ENCODE assay signal across 8 cellular contexts in the genomic region with DNA sequence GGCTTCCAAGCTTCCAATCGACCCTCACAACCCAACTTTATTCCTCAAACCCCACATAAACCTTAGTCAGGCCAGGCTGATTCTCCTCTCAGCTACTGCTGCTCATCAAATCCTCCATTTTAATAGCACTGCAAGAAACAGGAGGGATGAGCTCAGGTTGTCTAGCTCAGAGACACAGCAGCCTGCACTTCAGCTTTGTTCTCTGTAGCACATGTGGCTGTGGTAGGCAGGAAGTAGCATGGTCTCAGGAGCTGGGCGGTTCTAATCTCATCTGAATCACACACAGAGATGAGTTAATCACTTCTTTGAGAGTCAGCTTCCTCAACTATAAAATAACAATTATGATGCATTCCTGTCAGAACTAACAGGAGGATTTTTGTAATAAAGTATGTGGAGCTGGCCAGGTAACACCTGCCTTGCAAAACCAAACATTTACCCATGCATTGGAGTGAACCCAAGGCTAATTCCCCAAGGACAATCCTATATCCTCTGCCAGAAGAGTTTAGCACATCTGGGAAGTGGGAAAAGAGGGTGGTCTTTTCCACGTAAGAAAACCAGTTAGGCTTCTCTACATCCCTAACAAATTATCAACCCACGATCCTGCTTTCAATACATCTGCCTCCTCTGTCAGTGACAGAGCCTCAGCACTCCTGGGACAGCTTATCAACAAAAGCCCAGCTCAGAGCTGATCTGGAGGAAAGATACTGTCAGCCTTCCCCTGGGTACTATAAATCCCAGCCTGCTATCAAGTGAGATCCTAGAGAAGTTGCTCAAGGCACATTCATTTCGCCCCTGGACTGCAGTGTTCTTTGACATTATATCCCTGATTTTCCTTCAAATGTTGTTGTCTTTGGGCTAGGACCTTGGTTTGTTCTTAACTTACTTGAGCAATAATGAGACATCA. TPM values are rescaled to one million over a fixed set of nuclear protein-coding genes. Genes with fewer than 3 reads are reported as not detected.
A peak's percentile ranks its signal among the peaks of the same experiment; 100 is the strongest.
DNase-seq lines count a peak whose midpoint lies in the region; ATAC-seq and TF ChIP-seq lines count a peak whose summit lies in the region.

No MANE protein-coding gene starts in this region.

- H3K4me1 ChIP-seq in BLaER1 treated with 17β-estradiol and CSF1 and Interleukin-3, amounts not matched to agents 10 nM and 100 nM = peaks cover 10 to 17% (median 15%) of the 10 kb centered on the region in 10 experiments

- H3K4me3 ChIP-seq in BLaER1 treated with 17β-estradiol and CSF1 and Interleukin-3, amounts not matched to agents 10 nM and 100 nM = no peak overlapping the region
- no peak overlapping the region for H3K4me3 ChIP-seq in fibroblast of mammary gland (ENCODE audit: control insufficient read depth, low read depth, low read length)

- peaks cover 0 to 4% (median 0%) of the 10 kb centered on the region in 11 experiments; a peak in 1 of 22 replicates for H3K9me3 ChIP-seq in BLaER1 treated with 17β-estradiol and CSF1 and Interleukin-3, amounts not matched to agents 10 nM and 100 nM (replicated peaks in 1 of 11)

- TF ChIP-seq CTCF in fibroblast of mammary gland (conservative IDR thresholded peaks at IDR 0.05; ENCODE audit: control insufficient read depth, insufficient read depth, low read depth, low read length) = no peak

- no peaks in the 10 kb centered on the region; a peak in 1 of 22 replicates for H4K20me1 ChIP-seq in BLaER1 treated with 17β-estradiol and CSF1 and Interleukin-3, amounts not matched to agents 10 nM and 100 nM

- H3K27me3 ChIP-seq in BLaER1 treated with 17β-estradiol and CSF1 and Interleukin-3, amounts not matched to agents 10 nM and 100 nM = no peaks in the 10 kb centered on the region

- peak overlapping the region; percentile 4 to 58 (median 43); a peak in 21 of 22 replicates for H3K4me2 ChIP-seq in BLaER1 treated with 17β-estradiol and CSF1 and Interleukin-3, amounts not matched to agents 10 nM and 100 nM

- no peak overlapping the region for H3K9ac ChIP-seq in BLaER1 treated with 17β-estradiol and CSF1 and Interleukin-3, amounts not matched to agents 10 nM and 100 nM

- DNase-seq in NCI-H2029 treated with DMSO at 0.1 percent for 48 hours (lab: John Stamatoyannopoulos, UW) = peak; percentile 50
- peak; percentile 22 to 30 for DNase-seq in activated CD8-positive, alpha-beta memory T cell treated with anti-CD3 and anti-CD28 coated beads for 1 hour (ENCODE audit: extremely low read depth in 1 of 2, low read depth in 1 of 2)
- peak; percentile 84 for DNase-seq in fibroblast of mammary gland (ENCODE audit: low read depth)
- DNase-seq in stimulated activated CD4-positive, alpha-beta T cell treated with anti-CD3 and anti-CD28 coated beads, Interleukin-4, amount 100 ng/mL, for 4 hours = peak; percentile 39 to 74
- no peak for DNase-seq in G401 (ENCODE audit: low spot score)
- no peak for DNase-seq in hippocampal formation (lab: John Stamatoyannopoulos, UW)

- ATAC-seq in GM21619 (IDR thresholded peaks at IDR 0.05; ENCODE audit: unreplicated experiment) = peak; percentile 84

- peaks cover 0 to 64% (median 34%) of the 10 kb centered on the region in 11 experiments; a peak in 14 of 22 replicates for H3K36me3 ChIP-seq in BLaER1 treated with 17β-estradiol and CSF1 and Interleukin-3, amounts not matched to agents 10 nM and 100 nM

- in situ Hi-C loops in G401 (cut with HindIII; ENCODE audit: low sequenced_read_pairs) = no loop called here

- peak overlapping the region in 8 of 11 experiments; percentile 21 to 62 (median 42); a peak in 15 of 22 replicates for H3K27ac ChIP-seq in BLaER1 treated with 17β-estradiol and CSF1 and Interleukin-3, amounts not matched to agents 10 nM and 100 nM

RNA-seq across cellular contexts. Expression of gene ELOVL6, which starts 32.8 kb away (rescaled TPM):
- 39.9 and 40.5 TPM in 2 replicates for total RNA-seq in G401 (2014; rRNA removed; shearing (Covaris generic))

Comparison
In these comparisons a context has a peak if more than half of its experiments do, and no peak if none do; other contexts are left out.
1. DNase-seq: peak in NCI-H2029 treated with DMSO at 0.1 percent for 48 hours (single experiment), activated CD8-positive, alpha-beta memory T cell treated with anti-CD3 and anti-CD28 coated beads for 1 hour (2 of 2), fibroblast of mammary gland (single experiment) and stimulated activated CD4-positive, alpha-beta T cell treated with anti-CD3 and anti-CD28 coated beads, Interleukin-4, amount 100 ng/mL, for 4 hours (2 of 2); none in G401 (single experiment) and hippocampal formation (0 of 2).